ENCODE assay signal across 23 cellular contexts in the genomic region with DNA sequence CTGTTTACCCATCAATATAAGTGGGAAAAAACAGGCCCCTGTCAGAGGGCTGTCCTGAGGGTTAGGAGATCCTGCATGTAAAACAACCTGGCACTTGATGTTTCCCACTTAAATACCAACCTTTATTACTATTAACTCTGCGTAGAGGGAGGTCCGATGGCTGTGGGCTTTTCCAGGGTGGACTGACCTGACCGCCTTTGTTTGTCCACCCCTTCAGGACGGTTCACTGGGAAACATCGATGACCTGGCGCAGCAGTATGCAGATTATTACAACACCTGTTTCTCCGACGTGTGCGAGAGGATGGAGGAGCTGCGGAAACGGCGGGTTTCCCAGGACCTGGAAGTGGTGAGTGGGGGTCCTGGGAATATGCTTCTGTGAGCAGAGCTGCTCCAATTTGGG.
"Had no signal": no experiment of that assay in that cellular context is flagged by ENCODE, and none has a peak within 500 bp of the region (broad histone marks: within the 10 kb centered on the region; RNA-seq: fewer than 3 reads in every experiment).

No MANE protein-coding gene starts in this region.

- H3K9me3 Mint-ChIP-seq: endodermal cell; natural killer cell; stimulated activated effector memory CD8-positive, alpha-beta T cell treated with anti-CD3 and anti-CD28 coated beads, Interleukin-12 subunit alpha, Interleukin-12 subunit beta, amount 100 ng/mL, for 72 hours had no signal

- H3K9me3 ChIP-seq: esophagus muscularis mucosa, heart right ventricle, left lung, ovary, psoas muscle, sigmoid colon, stomach, tibial artery, vagina had no signal

- H3K27ac Mint-ChIP-seq: endodermal cell; natural killer cell; stimulated activated effector memory CD8-positive, alpha-beta T cell treated with anti-CD3 and anti-CD28 coated beads, Interleukin-12 subunit alpha, Interleukin-12 subunit beta, amount 100 ng/mL, for 72 hours had no signal

- DNase-seq: dorsolateral prefrontal cortex; effector CD4-positive, alpha-beta T cell; endodermal cell; foreskin melanocyte; glutamatergic neuron; heart right ventricle; hippocampal formation; left cardiac atrium; left lung; natural killer cell; ovary; posterior cingulate gyrus; psoas muscle; right cardiac atrium; sigmoid colon; stimulated activated CD4-positive, alpha-beta T cell treated with anti-CD3 and anti-CD28 coated beads, Interleukin-2, amount 100 ng/mL, for 24 hours; stimulated activated CD4-positive, alpha-beta T cell treated with anti-CD3 and anti-CD28 coated beads, Interleukin-4, amount 100 ng/mL, for 24 hours; stimulated activated naive CD4-positive, alpha-beta T cell treated with Interleukin-2 at 50 U/mL for 16 hours; stomach; tibial artery had no signal

- ATAC-seq: heart right ventricle; left cardiac atrium; psoas muscle; right cardiac atrium; stimulated activated effector memory CD8-positive, alpha-beta T cell treated with anti-CD3 and anti-CD28 coated beads, Interleukin-12 subunit alpha, Interleukin-12 subunit beta, amount 100 ng/mL, for 72 hours had no signal

- H3K36me3 Mint-ChIP-seq: natural killer cell; stimulated activated effector memory CD8-positive, alpha-beta T cell treated with anti-CD3 and anti-CD28 coated beads, Interleukin-12 subunit alpha, Interleukin-12 subunit beta, amount 100 ng/mL, for 72 hours had no signal

- H3K4me1 Mint-ChIP-seq: natural killer cell; stimulated activated effector memory CD8-positive, alpha-beta T cell treated with anti-CD3 and anti-CD28 coated beads, Interleukin-12 subunit alpha, Interleukin-12 subunit beta, amount 100 ng/mL, for 72 hours had no signal

- H3K27ac ChIP-seq: esophagus muscularis mucosa, left lung, ovary, psoas muscle, sigmoid colon, stomach, tibial artery, vagina had no signal

- H3K27me3 ChIP-seq: dorsolateral prefrontal cortex, esophagus muscularis mucosa, heart right ventricle, left lung, ovary, sigmoid colon, stomach, tibial artery, vagina had no signal

- H3K4me3 ChIP-seq: dorsolateral prefrontal cortex, esophagus muscularis mucosa, heart right ventricle, left lung, ovary, psoas muscle, sigmoid colon, stomach, tibial artery, vagina had no signal

- H3K36me3 ChIP-seq: ovary had no signal

- H3K4me3 Mint-ChIP-seq: endodermal cell; natural killer cell; stimulated activated effector memory CD8-positive, alpha-beta T cell treated with anti-CD3 and anti-CD28 coated beads, Interleukin-12 subunit alpha, Interleukin-12 subunit beta, amount 100 ng/mL, for 72 hours had no signal
